In genomic region chr17:76640550-76641380, GRCh38 we compare ENCODE assay signal across 1 cellular context.
TF ChIP-seq lines count a peak whose summit lies in the region.

No MANE protein-coding gene starts in this region.

TF ChIP-seq in A549, 52 proteins besides CTCF, POLR2A, EP300 and RAD21 (continued from another document):
- TF ChIP-seq PBX3 (IDR thresholded peaks at IDR 0.05) (no peak), RFX5 (IDR thresholded peaks at IDR 0.05) (no peak), RCOR1 (IDR thresholded peaks at IDR 0.05; ENCODE audit: low read depth, low read length) (no peak), MAFK (IDR thresholded peaks at IDR 0.05; ENCODE audit: partially characterized antibody) (no peak), JUNB (IDR thresholded peaks at IDR 0.05) (no peak), CHD4 (IDR thresholded peaks at IDR 0.05; ENCODE audit: borderline replicate concordance) (no peak), E2F6 (IDR thresholded peaks at IDR 0.05; ENCODE audit: borderline replicate concordance, low read depth) (no peak), FOXS1 (CRISPR knock-in tag; IDR thresholded peaks at IDR 0.05) (no peak), ZSCAN20 (CRISPR knock-in tag; IDR thresholded peaks at IDR 0.05) (no peak)
